Comparison of ENCODE assay signal across 19 cellular contexts in the genomic region with DNA sequence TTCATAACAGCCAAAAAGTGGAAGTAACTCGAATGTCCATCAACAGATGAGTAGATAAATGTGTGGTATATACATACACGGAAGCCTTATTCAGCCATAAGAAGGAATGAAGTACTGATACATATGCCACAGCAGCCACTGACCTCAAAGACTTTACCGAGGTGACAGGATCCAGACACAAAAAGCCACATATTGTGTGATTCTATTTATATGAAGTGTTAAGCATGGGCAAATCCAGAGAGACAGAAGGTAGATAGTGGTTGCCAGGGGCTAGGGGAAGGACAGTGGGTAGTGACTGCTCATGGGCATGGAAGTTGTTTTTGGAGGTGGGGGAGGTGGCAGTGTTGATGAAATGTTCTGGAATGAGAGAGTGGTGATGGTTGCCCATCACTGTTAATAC. TPM values are rescaled to one million over a fixed set of nuclear protein-coding genes. Genes with fewer than 3 reads are reported as not detected.
DNase-seq lines count a peak whose midpoint lies in the region; ATAC-seq and TF ChIP-seq lines count a peak whose summit lies in the region.
"Had no signal": no experiment of that assay in that cellular context is flagged by ENCODE, and none has a peak within 500 bp of the region (broad histone marks: within the 10 kb centered on the region; RNA-seq: fewer than 3 reads in every experiment).

No MANE protein-coding gene starts in this region.

- H3K27me3 ChIP-seq in WERI-Rb-1 (ENCODE audit: insufficient read depth, low read depth, severe bottlenecking), result no peaks in the 10 kb centered on the region
- H3K27me3 ChIP-seq: gastroesophageal sphincter, SJSA1 had no signal

- TF ChIP-seq CTCF in WERI-Rb-1 (IDR thresholded peaks at IDR 0.05; ENCODE audit: low read depth, low read length), result no peak

- H3K36me3 ChIP-seq in WERI-Rb-1, result peaks cover 15% of the 10 kb centered on the region

- H3K4me1 Mint-ChIP-seq in immature natural killer cell, result peaks cover 72 to 82% of the 10 kb centered on the region in 2 donors

- ATAC-seq in left cardiac atrium, result peak; percentile 19 to 40
- no peak for ATAC-seq in Right ventricle myocardium superior (ENCODE audit: poor library complexity)
- no peak for ATAC-seq in left colon
- ATAC-seq: gastroesophageal sphincter had no signal

- intact Hi-C loops in left cardiac atrium (cut with DNase I) (no loop called here), Right ventricle myocardium superior (cut with DNase I) (no loop called here), left colon (cut with DNase I, micrococcal nuclease) (no loop called here)

- H3K27ac Mint-ChIP-seq in immature natural killer cell, result peak overlapping the region; percentile 82 to 94 (median 90)

- H3K9me3 ChIP-seq in WERI-Rb-1 (ENCODE audit: severe bottlenecking), result no peaks in the 10 kb centered on the region
- H3K9me3 ChIP-seq: gastroesophageal sphincter, SJSA1 had no signal

- H3K27ac ChIP-seq in WERI-Rb-1, result peak overlapping the region; percentile 70
- H3K27ac ChIP-seq: epithelial cell of prostate, gastroesophageal sphincter, SJSA1 had no signal

- peaks cover 10 to 15% (median 10%) of the 10 kb centered on the region in 3 donors for H3K27me3 Mint-ChIP-seq in immature natural killer cell (ENCODE audit: low read depth in 3 of 3)

- DNase-seq in left cardiac atrium (no peak), Right ventricle myocardium superior (no peak), WERI-Rb-1 (no peak), immature natural killer cell (peak; percentile 78 to 81 (median 79)), NCI-H526 treated with DMSO at 0.1 percent for 48 hours (lab: John Stamatoyannopoulos, UW) (no peak), NCI-H2196 treated with DMSO at 0.1 percent for 48 hours (lab: John Stamatoyannopoulos, UW; ENCODE audit: unreplicated experiment) (no peak), COLO668 (lab: John Stamatoyannopoulos, UW; ENCODE audit: unreplicated experiment) (no peak), left colon (no peak)
- DNase-seq: activated CD4-positive, alpha-beta T cell treated with anti-CD3 and anti-CD28 coated beads for 48 hours; aorta; cortex of kidney; GOT3; NCI-H1694 treated with DMSO at 0.1 percent for 48 hours; NCI-H510A treated with DMSO at 0.1 percent for 48 hours; T1000 had no signal

- peak overlapping the region; percentile 56 to 81 (median 72) for H3K4me3 Mint-ChIP-seq in immature natural killer cell

- H3K4me3 ChIP-seq in WERI-Rb-1 (ENCODE audit: low read depth, low read length), result no peak overlapping the region
- H3K4me3 ChIP-seq: gastroesophageal sphincter, SJSA1 had no signal

- no peaks in the 10 kb centered on the region for H3K9me3 Mint-ChIP-seq in immature natural killer cell

- H3K36me3 Mint-ChIP-seq in immature natural killer cell, result peaks cover 6 to 9% (median 6%) of the 10 kb centered on the region in 3 donors

RNA-seq across cellular contexts. Expression of gene ZAP70, which starts 33.9 kb away (rescaled TPM):
- 1 to 10 TPM; 1.6 to 2.6 TPM for total RNA-seq in left cardiac atrium
- 0.70 TPM for total RNA-seq in Right ventricle myocardium superior
- polyA plus RNA-seq in immature natural killer cell, result 100 to 1,000 TPM; 219 to 329 (median 246) TPM
- total RNA-seq in left colon, result 1 to 10 TPM; 2.8 to 2.9 TPM
- total RNA-seq: lung microvascular endothelial cell, SJSA1 had no signal

Comparison
In these comparisons a context has a peak if more than half of its experiments do, and no peak if none do; other contexts are left out.
1. ATAC-seq: peak in left cardiac atrium (2 of 2); none in Right ventricle myocardium superior (single experiment) and left colon (single experiment).
2. DNase-seq: peak in immature natural killer cell (3 of 3); none in left cardiac atrium (single experiment), Right ventricle myocardium superior (single experiment), WERI-Rb-1 (single experiment), NCI-H526 treated with DMSO at 0.1 percent for 48 hours (single experiment), NCI-H2196 treated with DMSO at 0.1 percent for 48 hours (single experiment), COLO668 (single experiment) and left colon (0 of 2).